In the genomic region with DNA sequence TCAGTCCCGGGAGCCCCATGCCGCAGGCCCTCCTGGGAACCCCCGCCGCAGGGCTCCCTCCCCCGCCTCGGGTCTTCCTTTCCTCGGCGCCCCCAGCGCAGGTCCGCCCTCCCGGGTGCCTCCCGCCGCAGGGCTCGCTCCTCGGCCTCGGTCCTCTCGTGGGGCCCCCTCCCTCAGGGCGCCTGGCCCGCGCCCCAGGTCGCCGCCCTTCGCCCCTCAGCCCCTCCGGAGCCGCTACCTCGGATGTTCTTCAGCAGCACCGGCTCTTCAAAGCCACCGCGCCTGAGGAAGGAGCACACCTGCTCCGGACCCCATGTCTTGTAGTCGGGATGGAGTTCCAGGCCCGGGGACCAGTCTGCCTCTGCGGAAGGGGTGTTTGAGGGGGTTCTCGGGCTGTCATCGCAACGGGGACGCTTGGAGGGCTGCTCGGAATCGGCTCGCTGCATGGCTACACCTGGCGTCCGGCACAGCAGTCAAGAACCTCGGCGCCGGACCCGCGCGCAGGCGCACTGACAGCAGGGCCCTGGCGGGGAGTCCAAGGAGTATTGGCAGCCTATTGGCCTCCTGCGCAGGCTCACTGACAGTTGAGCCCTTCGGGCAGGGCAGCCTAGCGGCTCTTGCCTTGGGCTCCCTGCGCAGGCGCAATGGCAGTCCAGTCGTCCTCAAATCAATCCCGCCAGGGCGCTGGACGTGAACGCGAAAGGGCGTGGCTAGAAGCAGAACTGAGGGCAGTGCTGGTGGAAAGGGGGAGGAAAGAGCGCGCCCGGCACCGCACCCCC, we compare ENCODE assay signal across 8 cellular contexts.
DNase-seq lines count a peak whose midpoint lies in the region; ATAC-seq lines count a peak whose summit lies in the region.

A gene (minus strand): TSS at position 511 of the 779 bp plus-strand sequence. CDS start 65 bp downstream, at position 446.

- H3K27me3 Mint-ChIP-seq in central memory CD8-positive, alpha-beta T cell, result no peaks in the 10 kb centered on the region

- DNase-seq in AG08396 (ENCODE audit: low spot score) (peak; percentile 100), NCI-H345 treated with DMSO at 0.1 percent for 48 hours (lab: John Stamatoyannopoulos, UW; ENCODE audit: unreplicated experiment) (peak; percentile 99), islet precursor cell (peak; percentile 99)
- DNase-seq in activated CD4-positive, CD25-positive, alpha-beta regulatory T cell treated with anti-CD3 and anti-CD28 coated beads, Interleukin-2, amount 50 U/mL, for 16 hours (ENCODE audit: low read depth, low spot score), result peak; percentile 84
- peak; percentile 72 to 76 for DNase-seq in central memory CD8-positive, alpha-beta T cell (ENCODE audit: low spot score in 2 of 2)
- peak; percentile 78 to 92 (median 85) for DNase-seq in stimulated activated CD4-positive, alpha-beta T cell treated with anti-CD3 and anti-CD28 coated beads, Interleukin-12 subunit alpha, Interleukin-12 subunit beta, amount 100 ng/mL, for 48 hours (ENCODE audit: low read depth in 2 of 3, low spot score in 1 of 3)

- peaks cover 43% of the 10 kb centered on the region for H3K4me1 Mint-ChIP-seq in central memory CD8-positive, alpha-beta T cell

- H3K4me3 Mint-ChIP-seq in central memory CD8-positive, alpha-beta T cell, result peak within 1 kb of the TSS; percentile 86

- peak within 1 kb of the TSS; percentile 99 for H3K27ac Mint-ChIP-seq in central memory CD8-positive, alpha-beta T cell (ENCODE audit: low read depth)

- H3K36me3 Mint-ChIP-seq in central memory CD8-positive, alpha-beta T cell (ENCODE audit: insufficient read depth), result peaks cover 42% of the 10 kb centered on the region

- ATAC-seq in GM18909 (IDR thresholded peaks at IDR 0.05; ENCODE audit: poor library complexity, unreplicated experiment), result peak; percentile 89
- ATAC-seq in HG03175 (IDR thresholded peaks at IDR 0.05; ENCODE audit: unreplicated experiment), result peak; percentile 91
- ATAC-seq in central memory CD8-positive, alpha-beta T cell (replicated peaks; ENCODE audit: extremely low read depth, poor library complexity, severe bottlenecking), result peak; percentile 76

- no peaks in the 10 kb centered on the region for H3K9me3 Mint-ChIP-seq in central memory CD8-positive, alpha-beta T cell

Comparison
In these comparisons a context has a peak if more than half of its experiments do, and no peak if none do; other contexts are left out.
1. Peak in every context shown above with its lines: DNase-seq and ATAC-seq.